Comparison of ENCODE assay signal across 26 cellular contexts in the genomic region with DNA sequence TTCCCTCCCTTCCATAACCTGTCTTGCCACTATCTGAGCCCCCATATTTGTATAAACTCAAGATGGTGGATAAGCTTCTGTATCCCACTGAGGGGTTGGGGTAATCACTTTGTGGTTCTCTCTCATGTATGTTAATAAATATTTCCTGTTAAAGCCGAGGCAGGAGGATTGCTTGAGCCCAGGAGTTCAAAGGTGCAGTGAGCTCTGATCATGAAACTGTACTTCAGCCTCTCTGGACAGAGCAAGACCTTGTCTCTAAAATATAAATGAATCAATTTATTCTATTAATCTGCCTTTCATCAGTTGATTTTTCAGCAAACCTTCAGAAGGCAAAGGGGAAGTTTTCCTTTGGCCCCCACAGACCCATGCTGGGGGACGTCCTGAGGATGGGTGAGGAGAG. TPM values are rescaled to one million over a fixed set of nuclear protein-coding genes. Genes with fewer than 3 reads are reported as not detected.
"Had no signal": no experiment of that assay in that cellular context is flagged by ENCODE, and none has a peak within 500 bp of the region (broad histone marks: within the 10 kb centered on the region; RNA-seq: fewer than 3 reads in every experiment).

No MANE protein-coding gene starts in this region.

- H3K4me2 ChIP-seq: SK-N-SH had no signal

- DNase-seq: KBM-7; MV-4-11; NCI-H1048; NCI-H1105; NCI-H1417 treated with DMSO at 0.1 percent for 48 hours; NCI-H146; NCI-H1694 treated with DMSO at 0.1 percent for 48 hours; NCI-H1930; NCI-H2081; NCI-H2107; NCI-H2227 treated with DMSO at 0.1 percent for 48 hours; NCI-H446; NCI-H510A; NCI-H524 treated with DMSO at 0.1 percent for 48 hours; NCI-H69; NCI-H774; NK-92 treated with Interleukin-12 subunit alpha and Interleukin-12 subunit beta, amount 100 ng/mL, for 24 hours; PC-3; SHP77; SK-N-SH had no signal

- ATAC-seq: Panc1, PC-3 had no signal

- H3K9me2 ChIP-seq: SK-N-SH had no signal

- H3K27ac ChIP-seq: RWPE1 had no signal

- H3K9me3 ChIP-seq: SK-N-SH had no signal

RNA-seq across cellular contexts. Expression of a gene that starts 1.8 kb away (rescaled TPM):
- total RNA-seq: MCF 10A, OCI-LY7, SK-MEL-5 had no signal

RNA-seq across cellular contexts. Expression of a gene that starts 19.9 kb away (rescaled TPM):
- total RNA-seq: LHCN-M2, OCI-LY7, SK-MEL-5 had no signal

RNA-seq across cellular contexts. Expression of a gene that starts 20.1 kb away (rescaled TPM):
- total RNA-seq: LHCN-M2, OCI-LY7, SK-MEL-5 had no signal
